27 cellular contexts compared by ENCODE assay signal in the genomic region with DNA sequence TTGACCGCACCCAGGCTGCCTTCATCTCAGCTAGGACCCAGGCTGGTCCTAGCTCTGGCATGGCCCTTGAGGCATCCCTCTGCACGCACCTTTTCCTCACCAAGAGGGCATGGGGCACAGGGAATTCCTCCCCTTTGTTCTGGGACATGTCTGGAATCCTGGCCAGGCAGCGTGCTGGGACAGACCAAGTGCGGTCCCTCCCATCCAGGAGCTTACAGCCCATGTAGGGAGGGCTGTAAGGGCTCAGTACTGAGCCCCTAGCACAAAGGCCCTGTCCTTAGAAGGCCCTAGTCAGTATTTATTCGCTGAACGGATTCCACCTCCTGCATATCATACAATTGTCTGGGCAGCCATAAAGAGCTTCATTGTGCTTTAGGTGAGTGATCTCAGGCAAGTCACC. TPM values are rescaled to one million over a fixed set of nuclear protein-coding genes. Genes with fewer than 3 reads are reported as not detected.
DNase-seq lines count a peak whose midpoint lies in the region; ATAC-seq and TF ChIP-seq lines count a peak whose summit lies in the region.
"Had no signal": no experiment of that assay in that cellular context is flagged by ENCODE, and none has a peak within 500 bp of the region (broad histone marks: within the 10 kb centered on the region; RNA-seq: fewer than 3 reads in every experiment).

No MANE protein-coding gene starts in this region.

- H3K36me3 Mint-ChIP-seq in type B pancreatic cell = peaks cover 8% of the 10 kb centered on the region
- H3K36me3 Mint-ChIP-seq: activated naive CD4-positive, alpha-beta T cell treated with anti-CD3 and anti-CD28 coated beads, Interleukin-2, amount 50 U/mL, for 24 hours; memory B cell had no signal

- H3K4me1 Mint-ChIP-seq in type B pancreatic cell (ENCODE audit: unreplicated experiment) = peaks cover 37% of the 10 kb centered on the region
- peaks cover 9% of the 10 kb centered on the region for H3K4me1 Mint-ChIP-seq in stimulated activated naive CD8-positive, alpha-beta T cell treated with anti-CD3 and anti-CD28 coated beads, Interleukin-15, amount 100 ng/mL, for 72 hours

- H3K9me3 ChIP-seq in Peyer's patch (no peaks in the 10 kb centered on the region), mucosa of rectum (ENCODE audit: control insufficient read depth in 2 of 2, low read length in 2 of 2) (no peaks in the 10 kb centered on the region)
- H3K9me3 ChIP-seq: HAP-1, stomach had no signal

- ATAC-seq in GM21528 (IDR thresholded peaks at IDR 0.05; ENCODE audit: low FRiP score, unreplicated experiment) = no peak
- ATAC-seq in GM18517 (IDR thresholded peaks at IDR 0.05; ENCODE audit: unreplicated experiment) = no peak
- ATAC-seq in stimulated activated naive CD8-positive, alpha-beta T cell treated with anti-CD3 and anti-CD28 coated beads, Interleukin-15, amount 100 ng/mL, for 72 hours = no peak
- ATAC-seq: K562 had no signal

- no peaks in the 10 kb centered on the region for H3K9me3 Mint-ChIP-seq in type B pancreatic cell
- no peaks in the 10 kb centered on the region for H3K9me3 Mint-ChIP-seq in stimulated activated naive CD8-positive, alpha-beta T cell treated with anti-CD3 and anti-CD28 coated beads, Interleukin-15, amount 100 ng/mL, for 72 hours
- H3K9me3 Mint-ChIP-seq: activated naive CD4-positive, alpha-beta T cell treated with anti-CD3 and anti-CD28 coated beads, Interleukin-2, amount 50 U/mL, for 24 hours; memory B cell had no signal

- H3K4me3 ChIP-seq in Peyer's patch = peak overlapping the region in 2 of 4 donors; percentile 41 to 78
- peak overlapping the region; percentile 34 to 40 for H3K4me3 ChIP-seq in mucosa of rectum (ENCODE audit: low read length in 2 of 2)
- H3K4me3 ChIP-seq: HAP-1, K562, skin epidermis had no signal

- peak overlapping the region in 3 of 4 donors; percentile 70 to 94 (median 92) for H3K27ac ChIP-seq in Peyer's patch
- peak overlapping the region; percentile 77 to 83 for H3K27ac ChIP-seq in mucosa of rectum (ENCODE audit: low read depth in 2 of 2, low read length in 2 of 2)
- H3K27ac ChIP-seq: C4-2B, skin epidermis had no signal

- peaks cover 0 to 29% (median 0%) of the 10 kb centered on the region in 3 donors for H3K36me3 ChIP-seq in Peyer's patch
- H3K36me3 ChIP-seq in mucosa of rectum (ENCODE audit: control insufficient read depth in 2 of 2, insufficient read depth in 2 of 2, low read length in 2 of 2) = peaks cover 10 to 11% of the 10 kb centered on the region in 2 donors
- H3K36me3 ChIP-seq: HAP-1 had no signal

- H3K27me3 ChIP-seq in Peyer's patch = no peaks in the 10 kb centered on the region
- H3K27me3 ChIP-seq in mucosa of rectum (ENCODE audit: control insufficient read depth in 2 of 2, insufficient read depth in 2 of 2, low read length in 2 of 2) = no peaks in the 10 kb centered on the region

- H3K27ac Mint-ChIP-seq in type B pancreatic cell = peak overlapping the region; percentile 71
- no peak overlapping the region for H3K27ac Mint-ChIP-seq in stimulated activated naive CD8-positive, alpha-beta T cell treated with anti-CD3 and anti-CD28 coated beads, Interleukin-15, amount 100 ng/mL, for 72 hours
- H3K27ac Mint-ChIP-seq: activated naive CD4-positive, alpha-beta T cell treated with anti-CD3 and anti-CD28 coated beads, Interleukin-2, amount 50 U/mL, for 24 hours; memory B cell had no signal

- H3K4me1 ChIP-seq in Peyer's patch (peaks cover 0 to 18% (median 4%) of the 10 kb centered on the region in 4 donors), mucosa of rectum (ENCODE audit: control insufficient read depth in 2 of 2, insufficient read depth in 2 of 2, low read length in 2 of 2) (peaks cover 49% of the 10 kb centered on the region in 2 donors)

- H3K27me3 Mint-ChIP-seq in type B pancreatic cell = peaks cover 5% of the 10 kb centered on the region
- peaks cover 60% of the 10 kb centered on the region for H3K27me3 Mint-ChIP-seq in stimulated activated naive CD8-positive, alpha-beta T cell treated with anti-CD3 and anti-CD28 coated beads, Interleukin-15, amount 100 ng/mL, for 72 hours

- peak overlapping the region; percentile 73 for H3K4me3 Mint-ChIP-seq in type B pancreatic cell
- no peak overlapping the region for H3K4me3 Mint-ChIP-seq in stimulated activated naive CD8-positive, alpha-beta T cell treated with anti-CD3 and anti-CD28 coated beads, Interleukin-15, amount 100 ng/mL, for 72 hours
- H3K4me3 Mint-ChIP-seq: activated naive CD4-positive, alpha-beta T cell treated with anti-CD3 and anti-CD28 coated beads, Interleukin-2, amount 50 U/mL, for 24 hours; memory B cell had no signal

- DNase-seq in Peyer's patch (peak in 1 of 3 donors; percentile 49), islet precursor cell (peak; percentile 59), type B pancreatic cell (ENCODE audit: extremely low spot score, unreplicated experiment) (no peak)
- DNase-seq in stimulated activated naive CD8-positive, alpha-beta T cell treated with anti-CD3 and anti-CD28 coated beads, Interleukin-15, amount 100 ng/mL, for 72 hours = no peak
- DNase-seq: activated CD4-positive, alpha-beta T cell treated with anti-CD3 and anti-CD28 coated beads, Interleukin-2, amount 50 U/mL, for 48 hours; activated CD8-positive, alpha-beta memory T cell treated with anti-CD3 and anti-CD28 coated beads, Interleukin-2, amount 50 U/mL, for 4 hours; amygdala; effector memory CD4-positive, alpha-beta T cell; erythroblast; kidney glomerular epithelial cell; NCI-H1105 treated with DMSO at 0.1 percent for 48 hours; NCI-H2029 treated with DMSO at 0.1 percent for 48 hours; nucleus accumbens; stomach; T-helper 1 cell had no signal

- TF ChIP-seq POLR2A in Peyer's patch (IDR thresholded peaks at IDR 0.05) = no peak

- H3K9ac ChIP-seq in mucosa of rectum (ENCODE audit: low read depth in 1 of 2, low read length in 2 of 2) = peak overlapping the region; percentile 42 to 51

- TF ChIP-seq CTCF in Peyer's patch (IDR thresholded peaks at IDR 0.05) (no peak), type B pancreatic cell (conservative IDR thresholded peaks at IDR 0.05) (no peak)

RNA-seq across cellular contexts. Expression of a gene that starts 3.0 kb away (rescaled TPM):
- 100 to 1,000 TPM in 3 of 4 donors, 10 to 100 TPM in 1; 17.3 to 542 (median 214) TPM for total RNA-seq in Peyer's patch
- total RNA-seq in type B pancreatic cell (ENCODE audit: low replicate concordance) = 11.8 and 16.4 TPM in 2 replicates
- total RNA-seq: bronchial epithelial cell, M059J, OCI-LY7 had no signal
